Comparison of ENCODE assay signal across 9 cellular contexts in genomic region chr17:43211123-43211479, GRCh38. TPM values are rescaled to one million over a fixed set of nuclear protein-coding genes. Genes with fewer than 3 reads are reported as not detected.
DNase-seq lines count a peak whose midpoint lies in the region; ATAC-seq and TF ChIP-seq lines count a peak whose summit lies in the region.
"Had no signal": no experiment of that assay in that cellular context is flagged by ENCODE, and none has a peak within 500 bp of the region (broad histone marks: within the 10 kb centered on the region; RNA-seq: fewer than 3 reads in every experiment).

No MANE protein-coding gene starts in this region.

- H3K9ac ChIP-seq in DND-41 (ENCODE audit: low read depth, low read length), result peak overlapping the region; percentile 78

- H4K20me1 ChIP-seq in DND-41 (ENCODE audit: insufficient read depth, low read length) (no peaks in the 10 kb centered on the region), PC-9 (ENCODE audit: insufficient read depth) (no peaks in the 10 kb centered on the region)

- BruUV-seq in PC-9 (replicated peaks; lab: Mats Ljungman, UMichigan), result TSS peak; percentile 94

- H3K9me3 ChIP-seq in DND-41 (ENCODE audit: insufficient read depth, low read length, severe bottlenecking) (no peaks in the 10 kb centered on the region), PC-9 (ENCODE audit: insufficient read depth, low read depth) (no peaks in the 10 kb centered on the region), ovary (no peaks in the 10 kb centered on the region)

- H3K9me3 Mint-ChIP-seq in endothelial cell (ENCODE audit: unreplicated experiment), result no peaks in the 10 kb centered on the region

- H3K27ac Mint-ChIP-seq in endothelial cell (ENCODE audit: unreplicated experiment), result peak overlapping the region; percentile 80

- H3K27me3 ChIP-seq in DND-41 (ENCODE audit: insufficient read depth, low read length, poor library complexity) (no peaks in the 10 kb centered on the region), PC-9 (ENCODE audit: insufficient read depth, low read depth) (no peaks in the 10 kb centered on the region), ovary (no peaks in the 10 kb centered on the region)

- H3K36me3 ChIP-seq in DND-41 (ENCODE audit: insufficient read depth, low read length) (peaks cover 25% of the 10 kb centered on the region), PC-9 (ENCODE audit: low read depth) (peaks cover 15% of the 10 kb centered on the region; the same call in 1 of the 2 replicates), ovary (no peaks in the 10 kb centered on the region)

- peak overlapping the region; percentile 96 for H3K4me3 Mint-ChIP-seq in endothelial cell (ENCODE audit: unreplicated experiment)

- H3F3A ChIP-seq in PC-9 (ENCODE audit: insufficient read depth, low read depth), result peaks cover 31% of the 10 kb centered on the region

- 0 to 5% (median 2%) methylated on average over 2 of the region's 2 CpGs for WGBS in ovary, 3 donors

- peaks cover 7% of the 10 kb centered on the region for H3K79me2 ChIP-seq in DND-41 (ENCODE audit: insufficient read depth, low read length)
- no peaks in the 10 kb centered on the region for H3K79me2 ChIP-seq in PC-9 (ENCODE audit: low read depth)

- CTCF ChIA-PET in PC-9 (lab: Charles Lee), result interaction anchor here (1.2 kb wide), 1 partner anchor 105 kb away, joined by 4 read pairs; no protein-coding TSS in a partner anchor

- H3K4me2 ChIP-seq in DND-41 (ENCODE audit: insufficient read depth, low read length) (peak overlapping the region; percentile 88), PC-9 (peak overlapping the region; percentile 86)

- POLR2A ChIA-PET in PC-9 (lab: Charles Lee; ENCODE audit: unreplicated experiment), result interaction anchor here (0.6 to 2.1 kb wide), 3 partner anchors 12 to 177 kb away, joined by 4 to 14 read pairs (median 8); no protein-coding TSS in a partner anchor

- H3K4me1 Mint-ChIP-seq in endothelial cell (ENCODE audit: unreplicated experiment), result peaks cover 35% of the 10 kb centered on the region

- H3K36me3 Mint-ChIP-seq in endothelial cell (ENCODE audit: low read depth, unreplicated experiment), result peaks cover 25% of the 10 kb centered on the region

- no peak for TF ChIP-seq CTCF in DND-41 (IDR thresholded peaks at IDR 0.05; ENCODE audit: borderline replicate concordance, extremely low read depth, low read length, poor library complexity, severe bottlenecking)
- no peak for TF ChIP-seq CTCF in PC-9 (conservative IDR thresholded peaks at IDR 0.05)
- TF ChIP-seq CTCF in endothelial cell (IDR thresholded peaks at IDR 0.05; ENCODE audit: unreplicated experiment), result no peak
- TF ChIP-seq CTCF in ovary (IDR thresholded peaks at IDR 0.05), result no peak

- H3K27ac ChIP-seq in DND-41 (ENCODE audit: low read length) (peak overlapping the region; percentile 87), PC-9 (peak overlapping the region; percentile 60), ovary (peak overlapping the region in 1 of 2 donors; percentile 72)

- ATAC-seq in DND-41 (ENCODE audit: insufficient read depth, low read depth) (no peak), GM21360 (IDR thresholded peaks at IDR 0.05; ENCODE audit: unreplicated experiment) (no peak)

- DNase-seq in DND-41 (no peak), PC-9 (no peak), endothelial cell (ENCODE audit: low spot score) (no peak), ovary (no peak), HuH-7.5 (ENCODE audit: low spot score) (no peak), iPS-NIHi11 (ENCODE audit: low spot score) (no peak)
- DNase-seq in stimulated activated CD4-positive, alpha-beta T cell treated with anti-CD3 and anti-CD28 coated beads, Interleukin-15, amount 100 ng/mL, for 24 hours, result no peak

- TF ChIP-seq POLR2A in ovary (IDR thresholded peaks at IDR 0.05), result no peak

- no peaks in the 10 kb centered on the region for H3K9me2 ChIP-seq in PC-9 (ENCODE audit: insufficient read depth)

- peak overlapping the region; percentile 52 to 80; a peak in 3 of 4 replicates for H3K4me3 ChIP-seq in DND-41 (ENCODE audit: low read depth in 1 of 2, low read length in 2 of 2)
- peak overlapping the region; percentile 70 for H3K4me3 ChIP-seq in PC-9
- peak overlapping the region; percentile 54 for H3K4me3 ChIP-seq in ovary

- no peak for TF ChIP-seq EP300 in ovary (IDR thresholded peaks at IDR 0.05)

- peak overlapping the region; percentile 86 for H2AFZ ChIP-seq in DND-41 (ENCODE audit: low read depth, low read length)
- H2AFZ ChIP-seq in PC-9, result peak overlapping the region; percentile 78

- intact Hi-C loops in PC-9 (cut with micrococcal nuclease; ENCODE audit: unreplicated experiment) (no loop called here), ovary (cut with DNase I) (loop anchor here in 1 of 4 donors (10.0 kb wide), 2 partner anchors 76 to 186 kb away; partner anchors contain the start of genes RND2 and VAT1)

- H3K4me1 ChIP-seq in DND-41 (ENCODE audit: insufficient read depth, low read length), result peaks cover 34% of the 10 kb centered on the region
- H3K4me1 ChIP-seq in PC-9 (replicated peaks; ENCODE audit: insufficient read depth), result peaks cover 16% of the 10 kb centered on the region
- peaks cover 5% of the 10 kb centered on the region for H3K4me1 ChIP-seq in ovary (ENCODE audit: insufficient read depth)

- peaks cover 17% of the 10 kb centered on the region for H3K27me3 Mint-ChIP-seq in endothelial cell (ENCODE audit: unreplicated experiment)

RNA-seq across cellular contexts. Expression of gene TMEM106A, which starts 0.6 kb away (rescaled TPM):
- total RNA-seq in PC-9 (2021) (8.3 and 8.6 TPM in 2 replicates), endothelial cell (ENCODE audit: unreplicated experiment) (14.4 TPM), ovary (10 to 100 TPM in 5 of 7 donors, 1 to 10 TPM in 2; 1.5 to 23.4 (median 15.0) TPM)
- 10 to 100 TPM in 1 of 2 donors, 1 to 10 TPM in 1; 5.6 to 11.4 TPM for polyA plus RNA-seq in ovary

RNA-seq across cellular contexts. Expression of gene CCDC200, which starts 17.3 kb away (rescaled TPM):
- total RNA-seq in PC-9 (2021) (not detected in 2 replicates), endothelial cell (ENCODE audit: unreplicated experiment) (not detected), ovary (under 1 TPM in 4 of 7 donors, not detected in 3; 0.27 to 0.57 (median 0.34) TPM)
- under 1 TPM in 1 of 2 donors, not detected in 1; 0.12 TPM for polyA plus RNA-seq in ovary
- total RNA-seq: T-helper 2 cell treated with Interferon-gamma antibody and Interleukin-4, amounts not matched to agents 100 ng/mL and 5 ng/mL, for 36 hours had no signal

RNA-seq across cellular contexts. Expression of gene RNU2-1, which starts 22.7 kb away (rescaled TPM):
- total RNA-seq in PC-9 (2021) (4,274 and 6,356 TPM in 2 replicates), endothelial cell (ENCODE audit: unreplicated experiment) (10,056 TPM), ovary (over 10,000 TPM in 1 of 7 donors, 1,000 to 10,000 TPM in 4, not detected in 2; 2,710 to 10,212 (median 7,317) TPM)
- not detected for polyA plus RNA-seq in ovary

RNA-seq across cellular contexts. Expression of gene NBR1, which starts 40.1 kb away (rescaled TPM):
- total RNA-seq in PC-9 (2021), result 80.5 and 93.7 TPM in 2 replicates
- 74.9 TPM for total RNA-seq in endothelial cell (ENCODE audit: unreplicated experiment)
- total RNA-seq in ovary, result 10 to 100 TPM; 58.2 to 89.1 (median 78.6) TPM
- polyA plus RNA-seq in ovary, result 100 to 1,000 TPM in 1 of 2 donors, 10 to 100 TPM in 1; 60.3 to 124 TPM
